2 cellular contexts compared by ENCODE assay signal in genomic region chr21:33206771-33207290, GRCh38.
TF ChIP-seq lines count a peak whose summit lies in the region.

No MANE protein-coding gene starts in this region.

TF ChIP-seq in H1, 55 proteins besides CTCF, POLR2A, EP300 and RAD21 (continued from another document):
- no peak for TF ChIP-seq CHD2 (IDR thresholded peaks at IDR 0.05; ENCODE audit: low read length)
- TF ChIP-seq TEAD4 (IDR thresholded peaks at IDR 0.05; ENCODE audit: low read depth, low read length): no peak

TF ChIP-seq in SK-N-SH treated with all-trans-retinoic acid at 6 μM for 48 hours, 23 proteins besides CTCF, POLR2A, EP300 and RAD21 (continued from another document):
- TF ChIP-seq TSHZ2 (CRISPR knock-in tag; IDR thresholded peaks at IDR 0.05): no peak
- TF ChIP-seq CREB5 (CRISPR knock-in tag; IDR thresholded peaks at IDR 0.05; ENCODE audit: low read depth): no peak
- TF ChIP-seq ARNTL (CRISPR knock-in tag; IDR thresholded peaks at IDR 0.05; ENCODE audit: borderline replicate concordance, low read depth): no peak
- TF ChIP-seq OSR1 (CRISPR knock-in tag; IDR thresholded peaks at IDR 0.05): no peak
- no peak for TF ChIP-seq ZNF565 (CRISPR knock-in tag; conservative IDR thresholded peaks at IDR 0.05; ENCODE audit: low read depth)
- no peak for TF ChIP-seq BACH2 (CRISPR knock-in tag; IDR thresholded peaks at IDR 0.05; ENCODE audit: borderline replicate concordance)
- TF ChIP-seq ZNF70 (CRISPR knock-in tag; IDR thresholded peaks at IDR 0.05): no peak
- no peak for TF ChIP-seq ZFP3 (CRISPR knock-in tag; IDR thresholded peaks at IDR 0.05)
